ENCODE assay signal across 8 cellular contexts in genomic region chr6:235763-236360, GRCh38. TPM values are rescaled to one million over a fixed set of nuclear protein-coding genes. Genes with fewer than 3 reads are reported as not detected.
A peak's percentile ranks its signal among the peaks of the same experiment; 100 is the strongest.
DNase-seq lines count a peak whose midpoint lies in the region; ATAC-seq lines count a peak whose summit lies in the region.

No MANE protein-coding gene starts in this region.

- H3K9me3 ChIP-seq in right cardiac atrium (ENCODE audit: control insufficient read depth, low read length) = no peaks in the 10 kb centered on the region

- H3K27me3 ChIP-seq in right cardiac atrium (ENCODE audit: control insufficient read depth, insufficient read depth) = no peaks in the 10 kb centered on the region

- no peaks in the 10 kb centered on the region for H3K36me3 Mint-ChIP-seq in activated T-cell treated with anti-CD3 and anti-CD28 coated beads, Interleukin-2, amount 50 U/mL, for 24 hours (ENCODE audit: low read depth)

- no peaks in the 10 kb centered on the region for H3K27me3 Mint-ChIP-seq in activated T-cell treated with anti-CD3 and anti-CD28 coated beads, Interleukin-2, amount 50 U/mL, for 24 hours

- peaks cover 54% of the 10 kb centered on the region for H3K4me1 Mint-ChIP-seq in activated T-cell treated with anti-CD3 and anti-CD28 coated beads, Interleukin-2, amount 50 U/mL, for 24 hours (ENCODE audit: low read depth)

- peak overlapping the region; percentile 81 for H3K27ac Mint-ChIP-seq in activated T-cell treated with anti-CD3 and anti-CD28 coated beads, Interleukin-2, amount 50 U/mL, for 24 hours

- no peaks in the 10 kb centered on the region for H3K9me3 Mint-ChIP-seq in activated T-cell treated with anti-CD3 and anti-CD28 coated beads, Interleukin-2, amount 50 U/mL, for 24 hours

- under 1% methylated on average over 2 of the region's 2 CpGs for WGBS in right cardiac atrium

- intact Hi-C loops in right cardiac atrium (cut with DNase I) = no loop called here

- H3K4me1 ChIP-seq in right cardiac atrium (ENCODE audit: control insufficient read depth, insufficient read depth, low read length) = no peaks in the 10 kb centered on the region

- H3K4me3 Mint-ChIP-seq in activated T-cell treated with anti-CD3 and anti-CD28 coated beads, Interleukin-2, amount 50 U/mL, for 24 hours = peak overlapping the region; percentile 33

- no peak overlapping the region for H3K27ac ChIP-seq in right cardiac atrium (ENCODE audit: low read length)

- H3K4me3 ChIP-seq in right cardiac atrium (ENCODE audit: low read length) = peak overlapping the region; percentile 69

- ATAC-seq in GM19452 (IDR thresholded peaks at IDR 0.05; ENCODE audit: unreplicated experiment) (peak; percentile 51), right cardiac atrium (peak; percentile 73 to 90), GM21529 (IDR thresholded peaks at IDR 0.05; ENCODE audit: unreplicated experiment) (no peak), HG02840 (IDR thresholded peaks at IDR 0.05; ENCODE audit: low FRiP score, unreplicated experiment) (no peak)

- DNase-seq in HT1080 (ENCODE audit: low read depth) (peak; percentile 58), right cardiac atrium (no peak), RKO (ENCODE audit: low spot score) (no peak)
- DNase-seq in activated T-cell treated with anti-CD3 and anti-CD28 coated beads, Interleukin-2, amount 50 U/mL, for 24 hours = no peak
- peak in 3 of 4 experiments; percentile 27 to 68 (median 60) for DNase-seq in stimulated activated CD4-positive, alpha-beta T cell treated with anti-CD3 and anti-CD28 coated beads, Interleukin-1b, Interleukin-23, amount 100 ng/mL, for 24 hours (ENCODE audit: low read depth in 4 of 4, low spot score in 1 of 4)

RNA-seq across cellular contexts. Expression of gene DUSP22, which starts 56.4 kb away (rescaled TPM):
- 8.9 and 11.5 TPM in 2 replicates for total RNA-seq in HT1080 (2014; rRNA removed; shearing (Covaris generic))
- 11.0 and 13.2 TPM in 2 replicates for polyA plus RNA-seq in HT1080 (2015; cell fraction: cytosol; rRNA removed)
- polyA plus RNA-seq in HT1080 (2015; cell fraction: nucleus; rRNA removed) = 17.7 and 17.8 TPM in 2 replicates
- 10 to 100 TPM; 61.0 to 74.8 (median 66.8) TPM for total RNA-seq in right cardiac atrium
- 51.0 TPM for polyA plus RNA-seq in right cardiac atrium

Comparison
In these comparisons a context has a peak if more than half of its experiments do, and no peak if none do; other contexts are left out.
1. ATAC-seq: peak in GM19452 (single experiment) and right cardiac atrium (2 of 2); none in GM21529 (single experiment) and HG02840 (single experiment).
2. DNase-seq: peak in HT1080 (single experiment) and stimulated activated CD4-positive, alpha-beta T cell treated with anti-CD3 and anti-CD28 coated beads, Interleukin-1b, Interleukin-23, amount 100 ng/mL, for 24 hours (3 of 4); none in activated T-cell treated with anti-CD3 and anti-CD28 coated beads, Interleukin-2, amount 50 U/mL, for 24 hours (single experiment), right cardiac atrium (0 of 3) and RKO (single experiment).